In genomic region chr4:7375427-7375826, GRCh38 we compare ENCODE assay signal across 24 cellular contexts. TPM values are rescaled to one million over a fixed set of nuclear protein-coding genes. Genes with fewer than 3 reads are reported as not detected.
DNase-seq lines count a peak whose midpoint lies in the region; ATAC-seq lines count a peak whose summit lies in the region.
"Had no signal": no experiment of that assay in that cellular context is flagged by ENCODE, and none has a peak within 500 bp of the region (broad histone marks: within the 10 kb centered on the region; RNA-seq: fewer than 3 reads in every experiment).

No MANE protein-coding gene starts in this region.

- H3K27me3 ChIP-seq in MG63 = no peaks in the 10 kb centered on the region
- H3K27me3 ChIP-seq: brain microvascular endothelial cell, esophagus muscularis mucosa, uterus had no signal

- no peaks in the 10 kb centered on the region for H3K9me3 ChIP-seq in MG63
- H3K9me3 ChIP-seq: esophagus muscularis mucosa, heart left ventricle, uterus had no signal

- DNase-seq in AG20443 (ENCODE audit: low spot score) (peak; percentile 76), MG63 (peak; percentile 22), fibroblast of gingiva (ENCODE audit: low read depth) (peak; percentile 63), sciatic nerve (ENCODE audit: low spot score) (no peak), NCI-H69 (lab: John Stamatoyannopoulos, UW) (no peak)
- DNase-seq in activated CD4-positive, alpha-beta T cell treated with anti-CD3 and anti-CD28 coated beads, Interleukin-2, amount 50 U/mL, for 48 hours = no peak
- DNase-seq: activated T-cell treated with anti-CD3 and anti-CD28 coated beads, Interleukin-2, amount 50 U/mL, for 24 hours; AML-193; brain microvascular endothelial cell; Calu3; GDM1; KG1; NCI-H1092 treated with DMSO at 0.1 percent for 48 hours; NCI-H2171; retina; stimulated activated CD4-positive, alpha-beta T cell treated with anti-CD3 and anti-CD28 coated beads, Interleukin-15, amount 100 ng/mL, for 24 hours had no signal

- peak; percentile 74 for ATAC-seq in sciatic nerve
- no peak for ATAC-seq in esophagus mucosa
- no peak for ATAC-seq in GM18870 (IDR thresholded peaks at IDR 0.05; ENCODE audit: unreplicated experiment)
- ATAC-seq: heart left ventricle had no signal

- H3K4me3 ChIP-seq in MG63 = no peak overlapping the region
- H3K4me3 ChIP-seq: esophagus muscularis mucosa, heart left ventricle, uterus had no signal

- H3K36me3 ChIP-seq in MG63 = no peaks in the 10 kb centered on the region
- H3K36me3 ChIP-seq: brain microvascular endothelial cell, esophagus muscularis mucosa, heart left ventricle, uterus had no signal

- intact Hi-C loops in sciatic nerve (cut with DNase I) = no loop called here

RNA-seq across cellular contexts. Expression of gene PSAPL1, which starts 59.3 kb away (rescaled TPM):
- total RNA-seq in MG63 (2014; rRNA removed; shearing (Covaris generic); ENCODE audit: low replicate concordance) = not detected in 2 replicates
- 0.09 TPM for total RNA-seq in sciatic nerve
- not detected for total RNA-seq in esophagus mucosa
- total RNA-seq: Calu3, dermis microvascular lymphatic vessel endothelial cell, esophagus muscularis mucosa, H4, neural crest cell, uterus had no signal

Comparison
In these comparisons a context has a peak if more than half of its experiments do, and no peak if none do; other contexts are left out.
1. DNase-seq: peak in AG20443 (single experiment), MG63 (single experiment) and fibroblast of gingiva (single experiment); none in sciatic nerve (single experiment), NCI-H69 (single experiment) and activated CD4-positive, alpha-beta T cell treated with anti-CD3 and anti-CD28 coated beads, Interleukin-2, amount 50 U/mL, for 48 hours (0 of 2).